ENCODE assay signal across 13 cellular contexts in genomic region chr5:126769703-126770102, GRCh38. TPM values are rescaled to one million over a fixed set of nuclear protein-coding genes. Genes with fewer than 3 reads are reported as not detected.
DNase-seq lines count a peak whose midpoint lies in the region; ATAC-seq lines count a peak whose summit lies in the region.
"Had no signal": no experiment of that assay in that cellular context is flagged by ENCODE, and none has a peak within 500 bp of the region (broad histone marks: within the 10 kb centered on the region; RNA-seq: fewer than 3 reads in every experiment).

No MANE protein-coding gene starts in this region.

- H3K4me1 Mint-ChIP-seq in activated T-cell treated with anti-CD3 and anti-CD28 coated beads, Interleukin-2, amount 50 U/mL, for 72 hours (ENCODE audit: low read depth): no peaks in the 10 kb centered on the region
- peaks cover 4% of the 10 kb centered on the region for H3K4me1 Mint-ChIP-seq in activated naive CD8-positive, alpha-beta T cell treated with anti-CD3 and anti-CD28 coated beads, Interleukin-2, amount 50 U/mL, for 24 hours
- H3K4me1 Mint-ChIP-seq: CD4-positive, CD25-positive, alpha-beta regulatory T cell; H9 had no signal

- no peaks in the 10 kb centered on the region for H3K9me3 Mint-ChIP-seq in activated T-cell treated with anti-CD3 and anti-CD28 coated beads, Interleukin-2, amount 50 U/mL, for 72 hours
- H3K9me3 Mint-ChIP-seq in activated naive CD8-positive, alpha-beta T cell treated with anti-CD3 and anti-CD28 coated beads, Interleukin-2, amount 50 U/mL, for 24 hours: no peaks in the 10 kb centered on the region
- H3K9me3 Mint-ChIP-seq: H9, IgD-negative memory B cell had no signal

- peak overlapping the region; percentile 57 for H3K27ac Mint-ChIP-seq in activated T-cell treated with anti-CD3 and anti-CD28 coated beads, Interleukin-2, amount 50 U/mL, for 72 hours
- no peak overlapping the region for H3K27ac Mint-ChIP-seq in activated naive CD8-positive, alpha-beta T cell treated with anti-CD3 and anti-CD28 coated beads, Interleukin-2, amount 50 U/mL, for 24 hours
- H3K27ac Mint-ChIP-seq: H9, IgD-negative memory B cell had no signal

- no peak overlapping the region for H3K4me3 Mint-ChIP-seq in activated T-cell treated with anti-CD3 and anti-CD28 coated beads, Interleukin-2, amount 50 U/mL, for 72 hours
- no peak overlapping the region for H3K4me3 Mint-ChIP-seq in activated naive CD8-positive, alpha-beta T cell treated with anti-CD3 and anti-CD28 coated beads, Interleukin-2, amount 50 U/mL, for 24 hours
- H3K4me3 Mint-ChIP-seq: H9 had no signal

- ATAC-seq in activated T-cell treated with anti-CD3 and anti-CD28 coated beads, Interleukin-2, amount 50 U/mL, for 72 hours (replicated peaks in 1 of 2): no peak
- peak; percentile 18 for ATAC-seq in HG03432 (IDR thresholded peaks at IDR 0.05; ENCODE audit: unreplicated experiment)
- no peak for ATAC-seq in activated naive CD8-positive, alpha-beta T cell treated with anti-CD3 and anti-CD28 coated beads, Interleukin-2, amount 50 U/mL, for 24 hours

- H3K27me3 Mint-ChIP-seq in activated T-cell treated with anti-CD3 and anti-CD28 coated beads, Interleukin-2, amount 50 U/mL, for 72 hours (ENCODE audit: low read depth): no peaks in the 10 kb centered on the region
- no peaks in the 10 kb centered on the region for H3K27me3 Mint-ChIP-seq in activated naive CD8-positive, alpha-beta T cell treated with anti-CD3 and anti-CD28 coated beads, Interleukin-2, amount 50 U/mL, for 24 hours
- H3K27me3 Mint-ChIP-seq: IgD-negative memory B cell had no signal

- DNase-seq in activated T-cell treated with anti-CD3 and anti-CD28 coated beads, Interleukin-2, amount 50 U/mL, for 72 hours: no peak
- DNase-seq in activated T-cell treated with anti-CD3 and anti-CD28 coated beads, Interleukin-2, amount 50 U/mL, for 1 hour: no peak
- peak; percentile 17 for DNase-seq in stimulated activated CD8-positive, alpha-beta memory T cell treated with anti-CD3 and anti-CD28 coated beads, Interleukin-4, amount 100 ng/mL, for 48 hours
- DNase-seq in amniotic stem cell (lab: John Stamatoyannopoulos, UW): no peak
- DNase-seq in DMS114 treated with DMSO at 0.1 percent for 48 hours (lab: John Stamatoyannopoulos, UW; ENCODE audit: unreplicated experiment): no peak
- no peak for DNase-seq in activated naive CD8-positive, alpha-beta T cell treated with anti-CD3 and anti-CD28 coated beads, Interleukin-2, amount 50 U/mL, for 24 hours
- DNase-seq: CD4-positive, CD25-positive, alpha-beta regulatory T cell; DMS79; GOT3; H9; KG1 had no signal

- no peaks in the 10 kb centered on the region for H3K36me3 Mint-ChIP-seq in activated T-cell treated with anti-CD3 and anti-CD28 coated beads, Interleukin-2, amount 50 U/mL, for 72 hours (ENCODE audit: insufficient read depth in 2 of 2)
- H3K36me3 Mint-ChIP-seq in activated naive CD8-positive, alpha-beta T cell treated with anti-CD3 and anti-CD28 coated beads, Interleukin-2, amount 50 U/mL, for 24 hours (ENCODE audit: low read depth): no peaks in the 10 kb centered on the region
- H3K36me3 Mint-ChIP-seq: CD4-positive, CD25-positive, alpha-beta regulatory T cell; IgD-negative memory B cell had no signal

RNA-seq across cellular contexts. Expression of gene LMNB1, which starts 7.2 kb away (rescaled TPM):
- total RNA-seq in activated T-cell treated with anti-CD3 and anti-CD28 coated beads, Interleukin-2, amount 50 U/mL, for 72 hours: 100 to 1,000 TPM; 186 to 211 TPM
